ENCODE assay signal across 28 cellular contexts in the genomic region with DNA sequence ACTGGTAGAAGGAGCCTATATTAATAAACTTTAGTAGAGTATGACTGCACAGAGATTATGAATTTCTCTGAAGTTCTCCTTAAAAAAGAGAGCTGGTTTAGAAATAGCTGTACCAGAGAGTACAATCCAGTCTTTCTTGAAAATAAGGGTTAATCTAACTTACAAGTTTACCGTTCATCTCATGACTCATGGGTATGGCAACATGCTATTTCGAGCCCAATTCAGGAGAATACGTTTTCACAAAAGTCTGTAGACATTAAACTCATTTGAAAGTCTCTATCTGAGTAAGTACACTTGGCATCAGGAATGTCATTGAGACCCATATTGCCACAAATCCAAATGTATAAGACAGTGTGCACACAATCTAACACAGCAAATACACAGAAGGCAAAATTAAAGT.
DNase-seq lines count a peak whose midpoint lies in the region; ATAC-seq and TF ChIP-seq lines count a peak whose summit lies in the region.
"Had no signal": no experiment of that assay in that cellular context is flagged by ENCODE, and none has a peak within 500 bp of the region (broad histone marks: within the 10 kb centered on the region; RNA-seq: fewer than 3 reads in every experiment).

No MANE protein-coding gene starts in this region.

- H3K4me2 ChIP-seq in osteoblast (ENCODE audit: insufficient read depth, low read length) = peak overlapping the region; percentile 31

- no peaks in the 10 kb centered on the region for H3K9me3 ChIP-seq in osteoblast (ENCODE audit: low read depth, low read length)
- H3K9me3 ChIP-seq: adrenal gland, esophagus muscularis mucosa, thoracic aorta had no signal

- no peaks in the 10 kb centered on the region for H3K36me3 ChIP-seq in osteoblast (ENCODE audit: insufficient read depth, low read length)
- H3K36me3 ChIP-seq: adrenal gland, esophagus muscularis mucosa, thoracic aorta had no signal

- TF ChIP-seq CTCF in choroid plexus epithelial cell (conservative IDR thresholded peaks at IDR 0.05; ENCODE audit: low read depth, low read length) (no peak), osteoblast (IDR thresholded peaks at IDR 0.05; ENCODE audit: extremely low read depth, low read depth, low read length) (no peak)

- no peaks in the 10 kb centered on the region for H3K79me2 ChIP-seq in osteoblast (ENCODE audit: insufficient read depth, low read length)

- no peaks in the 10 kb centered on the region for H3K27me3 ChIP-seq in osteoblast (ENCODE audit: insufficient read depth, low read length)
- H3K27me3 ChIP-seq: adrenal gland, esophagus muscularis mucosa had no signal

- H3K4me1 ChIP-seq in osteoblast (ENCODE audit: insufficient read depth, low read length) = peaks cover 10% of the 10 kb centered on the region
- H3K4me1 ChIP-seq: adrenal gland, esophagus muscularis mucosa had no signal

- DNase-seq in ELR (ENCODE audit: low read depth) (peak; percentile 57), RPMI7951 (ENCODE audit: low read depth) (peak; percentile 8), choroid plexus epithelial cell (ENCODE audit: low read depth) (peak; percentile 60), osteoblast (ENCODE audit: insufficient read length, low spot score, missing footprints) (no peak), UCSD-AML1 (lab: John Stamatoyannopoulos, UW; ENCODE audit: unreplicated experiment) (no peak)
- no peak for DNase-seq in activated CD4-positive, CD25-positive, alpha-beta regulatory T cell treated with anti-CD3 and anti-CD28 coated beads, Interleukin-2, amount 50 U/mL, for 72 hours
- DNase-seq: activated CD4-positive, alpha-beta T cell treated with anti-CD3 and anti-CD28 coated beads, Interleukin-2, amount 10 ng/mL, durations not matched to agents 7 days and 5 days; activated naive CD4-positive, alpha-beta T cell treated with Interleukin-2 at 50 U/mL for 16 hours; activated T-cell treated with anti-CD3 and anti-CD28 coated beads, Interleukin-2, amount 50 U/mL, for 72 hours; adrenal gland; DND-41; endodermal cell; glutamatergic neuron; H9; KBM-7; midbrain; naive thymus-derived CD4-positive, alpha-beta T cell; NCI-H1436; NCI-H2107; NCI-H446; NCI-H82 had no signal

- no peak overlapping the region for H3K27ac ChIP-seq in osteoblast (ENCODE audit: low read depth, low read length)
- H3K27ac ChIP-seq: adrenal gland, esophagus muscularis mucosa, skin epidermis, thoracic aorta, VCaP had no signal

- H2AFZ ChIP-seq in osteoblast (ENCODE audit: low read length) = peak overlapping the region; percentile 34

- no peaks in the 10 kb centered on the region for H4K20me1 ChIP-seq in osteoblast (ENCODE audit: insufficient read depth, low read length)

- ATAC-seq in HG03469 (IDR thresholded peaks at IDR 0.05; ENCODE audit: unreplicated experiment) (no peak), GM18873 (IDR thresholded peaks at IDR 0.05; ENCODE audit: low FRiP score, unreplicated experiment) (no peak)
- ATAC-seq: activated T-cell treated with anti-CD3 and anti-CD28 coated beads, Interleukin-2, amount 50 U/mL, for 72 hours; GM12878; naive thymus-derived CD4-positive, alpha-beta T cell had no signal

- no peak overlapping the region for H3K4me3 ChIP-seq in choroid plexus epithelial cell (ENCODE audit: low read depth, low read length)
- no peak overlapping the region for H3K4me3 ChIP-seq in osteoblast (ENCODE audit: insufficient read depth, low read length)
- H3K4me3 ChIP-seq: adrenal gland, esophagus muscularis mucosa, GM12878, skin epidermis, thoracic aorta had no signal

Comparison
In these comparisons a context has a peak if more than half of its experiments do, and no peak if none do; other contexts are left out.
1. DNase-seq: peak in ELR (single experiment), RPMI7951 (single experiment) and choroid plexus epithelial cell (single experiment); none in osteoblast (single experiment), UCSD-AML1 (single experiment) and activated CD4-positive, CD25-positive, alpha-beta regulatory T cell treated with anti-CD3 and anti-CD28 coated beads, Interleukin-2, amount 50 U/mL, for 72 hours (single experiment).